17 cellular contexts compared by ENCODE assay signal in genomic region chr14:95268350-95268749, GRCh38. TPM values are rescaled to one million over a fixed set of nuclear protein-coding genes. Genes with fewer than 3 reads are reported as not detected.
DNase-seq lines count a peak whose midpoint lies in the region; ATAC-seq and TF ChIP-seq lines count a peak whose summit lies in the region.
"Had no signal": no experiment of that assay in that cellular context is flagged by ENCODE, and none has a peak within 500 bp of the region (broad histone marks: within the 10 kb centered on the region; RNA-seq: fewer than 3 reads in every experiment).

No MANE protein-coding gene starts in this region.

- ATAC-seq in activated CD8-positive, alpha-beta memory T cell treated with anti-CD3 and anti-CD28 coated beads, Interleukin-2, amount 10 ng/mL, durations not matched to agents 7 days and 5 days = no peak
- peak; percentile 71 for ATAC-seq in stimulated activated effector memory CD8-positive, alpha-beta T cell treated with anti-CD3 and anti-CD28 coated beads, Interleukin-12 subunit alpha, Interleukin-12 subunit beta, amount 100 ng/mL, for 72 hours
- ATAC-seq in left colon = no peak

- no peak overlapping the region for H3K4me3 Mint-ChIP-seq in activated T-cell treated with anti-CD3 and anti-CD28 coated beads, Interleukin-2, amount 50 U/mL, for 24 hours
- no peak overlapping the region for H3K4me3 Mint-ChIP-seq in activated CD8-positive, alpha-beta memory T cell treated with anti-CD3 and anti-CD28 coated beads, Interleukin-2, amount 10 ng/mL, durations not matched to agents 7 days and 5 days
- no peak overlapping the region for H3K4me3 Mint-ChIP-seq in stimulated activated effector memory CD8-positive, alpha-beta T cell treated with anti-CD3 and anti-CD28 coated beads, Interleukin-12 subunit alpha, Interleukin-12 subunit beta, amount 100 ng/mL, for 72 hours
- H3K4me3 Mint-ChIP-seq: CD4-positive, CD25-positive, alpha-beta regulatory T cell had no signal

- CTCF ChIA-PET in activated CD8-positive, alpha-beta memory T cell treated with anti-CD3 and anti-CD28 coated beads, Interleukin-2, amount 10 ng/mL, durations not matched to agents 7 days and 5 days (lab: Charles Lee) = no interaction called here

- H3K4me1 Mint-ChIP-seq in activated T-cell treated with anti-CD3 and anti-CD28 coated beads, Interleukin-2, amount 50 U/mL, for 24 hours (ENCODE audit: low read depth) = peaks cover 41% of the 10 kb centered on the region
- H3K4me1 Mint-ChIP-seq in activated CD8-positive, alpha-beta memory T cell treated with anti-CD3 and anti-CD28 coated beads, Interleukin-2, amount 10 ng/mL, durations not matched to agents 7 days and 5 days = peaks cover 29% of the 10 kb centered on the region
- H3K4me1 Mint-ChIP-seq in stimulated activated effector memory CD8-positive, alpha-beta T cell treated with anti-CD3 and anti-CD28 coated beads, Interleukin-12 subunit alpha, Interleukin-12 subunit beta, amount 100 ng/mL, for 72 hours = peaks cover 23% of the 10 kb centered on the region

- in situ Hi-C loops in transverse colon (cut with MboI; ENCODE audit: low pct_ligation_motif_present in 1 of 4, low pct_unique_long_range_greater_than_20kb in 1 of 4, low sequenced_read_pairs in 3 of 4) = no loop called here

- no peak for TF ChIP-seq EP300 in transverse colon (IDR thresholded peaks at IDR 0.05; ENCODE audit: low read depth)

- H3K27ac Mint-ChIP-seq in activated T-cell treated with anti-CD3 and anti-CD28 coated beads, Interleukin-2, amount 50 U/mL, for 24 hours = peak overlapping the region; percentile 77
- H3K27ac Mint-ChIP-seq in activated CD8-positive, alpha-beta memory T cell treated with anti-CD3 and anti-CD28 coated beads, Interleukin-2, amount 10 ng/mL, durations not matched to agents 7 days and 5 days = no peak overlapping the region
- no peak overlapping the region for H3K27ac Mint-ChIP-seq in stimulated activated effector memory CD8-positive, alpha-beta T cell treated with anti-CD3 and anti-CD28 coated beads, Interleukin-12 subunit alpha, Interleukin-12 subunit beta, amount 100 ng/mL, for 72 hours

- H3K27ac ChIP-seq in transverse colon = no peak overlapping the region
- H3K27ac ChIP-seq: PC-9 had no signal

- H3K9me3 ChIP-seq in transverse colon = no peaks in the 10 kb centered on the region

- no peak for TF ChIP-seq POLR2A in transverse colon (IDR thresholded peaks at IDR 0.05)

- no peaks in the 10 kb centered on the region for H3K9me3 Mint-ChIP-seq in activated T-cell treated with anti-CD3 and anti-CD28 coated beads, Interleukin-2, amount 50 U/mL, for 24 hours
- no peaks in the 10 kb centered on the region for H3K9me3 Mint-ChIP-seq in activated CD8-positive, alpha-beta memory T cell treated with anti-CD3 and anti-CD28 coated beads, Interleukin-2, amount 10 ng/mL, durations not matched to agents 7 days and 5 days (ENCODE audit: low read depth)
- no peaks in the 10 kb centered on the region for H3K9me3 Mint-ChIP-seq in stimulated activated effector memory CD8-positive, alpha-beta T cell treated with anti-CD3 and anti-CD28 coated beads, Interleukin-12 subunit alpha, Interleukin-12 subunit beta, amount 100 ng/mL, for 72 hours

- intact Hi-C loops in left colon (cut with DNase I, micrococcal nuclease) (no loop called here), transverse colon (cut with DNase I; ENCODE audit: low total_unique reads) (no loop called here)

- H3K4me1 ChIP-seq in transverse colon = peaks cover 11 to 47% (median 22%) of the 10 kb centered on the region in 4 donors

- H3K4me3 ChIP-seq in GM12865 (ENCODE audit: low read depth, low read length) (no peak overlapping the region), transverse colon (no peak overlapping the region)
- H3K4me3 ChIP-seq: PC-9 had no signal

- TF ChIP-seq CTCF in GM12865 (IDR thresholded peaks at IDR 0.05; ENCODE audit: insufficient read depth, low read depth, low read length, missing control alignments) = no peak
- no peak for TF ChIP-seq CTCF in transverse colon (IDR thresholded peaks at IDR 0.05)

- H3K27me3 ChIP-seq in transverse colon = no peaks in the 10 kb centered on the region

- peaks cover 15% of the 10 kb centered on the region for H3K27me3 Mint-ChIP-seq in activated T-cell treated with anti-CD3 and anti-CD28 coated beads, Interleukin-2, amount 50 U/mL, for 24 hours
- peaks cover 45% of the 10 kb centered on the region for H3K27me3 Mint-ChIP-seq in activated CD8-positive, alpha-beta memory T cell treated with anti-CD3 and anti-CD28 coated beads, Interleukin-2, amount 10 ng/mL, durations not matched to agents 7 days and 5 days

- no peaks in the 10 kb centered on the region for H3K36me3 ChIP-seq in transverse colon

- DNase-seq in activated T-cell treated with anti-CD3 and anti-CD28 coated beads, Interleukin-2, amount 50 U/mL, for 24 hours = no peak
- no peak for DNase-seq in activated T-cell treated with anti-CD3 and anti-CD28 coated beads, Interleukin-2, amount 50 U/mL, for 48 hours
- DNase-seq in GM12865 (ENCODE audit: low read depth) (peak; percentile 32), left colon (no peak), transverse colon (no peak), glomerular visceral epithelial cell (ENCODE audit: extremely low spot score) (no peak)
- peak; percentile 33 for DNase-seq in activated CD8-positive, alpha-beta memory T cell treated with anti-CD3 and anti-CD28 coated beads, Interleukin-2, amount 10 ng/mL, durations not matched to agents 7 days and 5 days
- DNase-seq in stimulated activated effector memory CD8-positive, alpha-beta T cell treated with anti-CD3 and anti-CD28 coated beads, Interleukin-12 subunit alpha, Interleukin-12 subunit beta, amount 100 ng/mL, for 72 hours (ENCODE audit: low spot score in 2 of 2) = no peak
- DNase-seq: CD4-positive, CD25-positive, alpha-beta regulatory T cell; DND-41; GDM1; IMR-90; NCI-H1417; NCI-H2029; NCI-H2171 treated with DMSO at 0.1 percent for 48 hours; NCI-H774; PC-9 had no signal

- H3K36me3 Mint-ChIP-seq in activated T-cell treated with anti-CD3 and anti-CD28 coated beads, Interleukin-2, amount 50 U/mL, for 24 hours (ENCODE audit: low read depth) = no peaks in the 10 kb centered on the region
- H3K36me3 Mint-ChIP-seq in activated CD8-positive, alpha-beta memory T cell treated with anti-CD3 and anti-CD28 coated beads, Interleukin-2, amount 10 ng/mL, durations not matched to agents 7 days and 5 days = peaks cover 2% of the 10 kb centered on the region
- H3K36me3 Mint-ChIP-seq in stimulated activated effector memory CD8-positive, alpha-beta T cell treated with anti-CD3 and anti-CD28 coated beads, Interleukin-12 subunit alpha, Interleukin-12 subunit beta, amount 100 ng/mL, for 72 hours = no peaks in the 10 kb centered on the region
- H3K36me3 Mint-ChIP-seq: CD4-positive, CD25-positive, alpha-beta regulatory T cell had no signal

RNA-seq across cellular contexts. Expression of gene CLMN, which starts 51.4 kb away (rescaled TPM):
- under 1 TPM; 0.42 to 0.91 TPM for total RNA-seq in activated CD8-positive, alpha-beta memory T cell treated with anti-CD3 and anti-CD28 coated beads, Interleukin-2, amount 10 ng/mL, durations not matched to agents 7 days and 5 days
- total RNA-seq in left colon (100 to 1,000 TPM; 125 to 135 TPM), transverse colon (100 to 1,000 TPM in 1 of 4 donors, 10 to 100 TPM in 3; 71.1 to 118 (median 90.1) TPM)

Comparison
In these comparisons a context has a peak if more than half of its experiments do, and no peak if none do; other contexts are left out.
1. DNase-seq: peak in GM12865 (single experiment) and activated CD8-positive, alpha-beta memory T cell treated with anti-CD3 and anti-CD28 coated beads, Interleukin-2, amount 10 ng/mL, durations not matched to agents 7 days and 5 days (single experiment); none in activated T-cell treated with anti-CD3 and anti-CD28 coated beads, Interleukin-2, amount 50 U/mL, for 24 hours (single experiment), activated T-cell treated with anti-CD3 and anti-CD28 coated beads, Interleukin-2, amount 50 U/mL, for 48 hours (0 of 2), stimulated activated effector memory CD8-positive, alpha-beta T cell treated with anti-CD3 and anti-CD28 coated beads, Interleukin-12 subunit alpha, Interleukin-12 subunit beta, amount 100 ng/mL, for 72 hours (0 of 2), left colon (0 of 2), transverse colon (single experiment) and glomerular visceral epithelial cell (single experiment).
2. RNA of gene CLMN, which starts 51.4 kb away (total RNA-seq): 125 to 135 TPM in left colon and 71.1 to 118 TPM in transverse colon; 0.42 to 0.91 TPM in activated CD8-positive, alpha-beta memory T cell treated with anti-CD3 and anti-CD28 coated beads, Interleukin-2, amount 10 ng/mL, durations not matched to agents 7 days and 5 days; every median in the first group is over 10 times any median in the second.